In genomic region chr11:18792827-18793226, GRCh38 we compare ENCODE assay signal across 1 cellular context.
TF ChIP-seq lines count a peak whose summit lies in the region.

No MANE protein-coding gene starts in this region.

TF ChIP-seq in H1, 55 proteins besides CTCF, POLR2A, EP300 and RAD21:
- TF ChIP-seq BRCA1 (IDR thresholded peaks at IDR 0.05; ENCODE audit: low read depth, low read length) (no peak), SUZ12 (IDR thresholded peaks at IDR 0.05; ENCODE audit: low read length) (no peak), USF2 (IDR thresholded peaks at IDR 0.05; ENCODE audit: low read length) (no peak), TAF7 (optimal IDR thresholded peaks at IDR 0.05; ENCODE audit: borderline replicate concordance, low read depth, low read length) (no peak), RFX5 (IDR thresholded peaks at IDR 0.05; ENCODE audit: borderline replicate concordance, low read depth, low read length) (no peak), ZNF274 (IDR thresholded peaks at IDR 0.05; ENCODE audit: borderline replicate concordance, extremely low read depth, low read length) (no peak), JUND (IDR thresholded peaks at IDR 0.05; ENCODE audit: low read length) (no peak), JUN (IDR thresholded peaks at IDR 0.05; ENCODE audit: low read depth, low read length) (no peak), RXRA (IDR thresholded peaks at IDR 0.05; ENCODE audit: insufficient read depth, low read depth, low read length) (no peak), CHD7 (IDR thresholded peaks at IDR 0.05; ENCODE audit: insufficient replicate concordance, low read length) (no peak), YY1 (IDR thresholded peaks at IDR 0.05; ENCODE audit: low read depth, low read length) (no peak), GTF2F1 (IDR thresholded peaks at IDR 0.05; ENCODE audit: borderline replicate concordance, low read depth, low read length) (no peak), CEBPB (IDR thresholded peaks at IDR 0.05; ENCODE audit: low read depth, low read length) (no peak), POLR2AphosphoS5 (IDR thresholded peaks at IDR 0.05; ENCODE audit: low read depth, low read length) (no peak), TBP (IDR thresholded peaks at IDR 0.05; ENCODE audit: low read depth, low read length) (no peak), TAF1 (IDR thresholded peaks at IDR 0.05; ENCODE audit: low read depth, low read length) (no peak), CHD1 (IDR thresholded peaks at IDR 0.05; ENCODE audit: low read depth, low read length) (no peak), ATF3 (IDR thresholded peaks at IDR 0.05; ENCODE audit: insufficient read depth, low read depth, low read length) (no peak)
